Comparison of ENCODE assay signal across 1 cellular context in genomic region chr6:108294297-108294786, GRCh38.
A peak's percentile ranks its signal among the peaks of the same experiment; 100 is the strongest.
TF ChIP-seq lines count a peak whose summit lies in the region.

No MANE protein-coding gene starts in this region.

TF ChIP-seq in GM12878, 131 proteins besides CTCF, POLR2A, EP300 and RAD21 (continued from another document):
- TF ChIP-seq NFYA (IDR thresholded peaks at IDR 0.05; ENCODE audit: borderline replicate concordance, low read depth, low read length) = no peak
- TF ChIP-seq ATF7 (IDR thresholded peaks at IDR 0.05; ENCODE audit: low read depth) = peak; percentile 51; the same call in 1 of the 2 replicates
- no peak for TF ChIP-seq TARDBP (IDR thresholded peaks at IDR 0.05; ENCODE audit: borderline replicate concordance)
- no peak for TF ChIP-seq BCL3 (IDR thresholded peaks at IDR 0.05; ENCODE audit: borderline replicate concordance, insufficient read depth, low read depth, low read length, poor library complexity, severe bottlenecking)
- no peak for TF ChIP-seq POLR2AphosphoS5 (IDR thresholded peaks at IDR 0.05; ENCODE audit: low read length)
- TF ChIP-seq STAT1 (conservative IDR thresholded peaks at IDR 0.05) = no peak
- TF ChIP-seq MYC (IDR thresholded peaks at IDR 0.05; ENCODE audit: insufficient read depth, insufficient read length, insufficient replicate concordance, low read length, severe bottlenecking) = no peak
- TF ChIP-seq HDAC6 (IDR thresholded peaks at IDR 0.05; ENCODE audit: unreplicated experiment) = no peak
- no peak for TF ChIP-seq BCL11A (IDR thresholded peaks at IDR 0.05; ENCODE audit: low read depth, low read length)
- peak; percentile 72 for TF ChIP-seq RAD51 (IDR thresholded peaks at IDR 0.05)
- TF ChIP-seq BRCA1 (IDR thresholded peaks at IDR 0.05; ENCODE audit: low read depth, low read length) = no peak
- TF ChIP-seq SRF (IDR thresholded peaks at IDR 0.05; ENCODE audit: low read depth in 2 of 2, low read length in 2 of 2) = peak; percentile 41 to 89; a peak in 3 of 4 replicates
- TF ChIP-seq RELB (IDR thresholded peaks at IDR 0.05; ENCODE audit: low read depth) = no peak
- TF ChIP-seq CREB1 (IDR thresholded peaks at IDR 0.05; ENCODE audit: low read depth) = peak; percentile 69; the same call in 1 of the 2 replicates
- no peak for TF ChIP-seq CBX3 (IDR thresholded peaks at IDR 0.05; ENCODE audit: borderline replicate concordance, low read depth)
- TF ChIP-seq ZNF592 (IDR thresholded peaks at IDR 0.05) = no peak
- TF ChIP-seq NR2C1 (IDR thresholded peaks at IDR 0.05) = no peak
- TF ChIP-seq NKRF (conservative IDR thresholded peaks at IDR 0.05) = no peak
- TF ChIP-seq MYB (IDR thresholded peaks at IDR 0.05; ENCODE audit: borderline replicate concordance, low read depth, low read length) = no peak
- no peak for TF ChIP-seq ATF3 (IDR thresholded peaks at IDR 0.05; ENCODE audit: borderline replicate concordance, extremely low read depth, low read depth, low read length)
TF ChIP-seq in GM12878: peak in this region for 4.
